Comparison of ENCODE assay signal across 8 cellular contexts in genomic region chr20:53421343-53421742, GRCh38.
"Had no signal": no experiment of that assay in that cellular context is flagged by ENCODE, and none has a peak within 500 bp of the region (broad histone marks: within the 10 kb centered on the region; RNA-seq: fewer than 3 reads in every experiment).

No MANE protein-coding gene starts in this region.

- FAIRE-seq: G401.6, GM12878, GM12891, GM12892, GM18507, GM19239 had no signal

- ATAC-seq: GM12878 had no signal

- H3K4me3 ChIP-seq: GM12878 had no signal

- DNase-seq: GDM1, GF-D8 had no signal
